13 cellular contexts compared by ENCODE assay signal in genomic region chr3:65946438-65946837, GRCh38.
A peak's percentile ranks its signal among the peaks of the same experiment; 100 is the strongest.
DNase-seq lines count a peak whose midpoint lies in the region; ATAC-seq, FAIRE-seq and TF ChIP-seq lines count a peak whose summit lies in the region.
"Had no signal": no experiment of that assay in that cellular context is flagged by ENCODE, and none has a peak within 500 bp of the region (broad histone marks: within the 10 kb centered on the region; RNA-seq: fewer than 3 reads in every experiment).

No MANE protein-coding gene starts in this region.

- TF ChIP-seq CTCF in bronchial epithelial cell (IDR thresholded peaks at IDR 0.05; ENCODE audit: insufficient read depth, low read length, severe bottlenecking) (no peak), right atrium auricular region (IDR thresholded peaks at IDR 0.05) (no peak)

- H3K27me3 ChIP-seq in bronchial epithelial cell (ENCODE audit: control insufficient read depth, insufficient read depth, low read length) (no peaks in the 10 kb centered on the region), right atrium auricular region (no peaks in the 10 kb centered on the region), HAP-1 (ENCODE audit: low read depth) (no peaks in the 10 kb centered on the region)

- FAIRE-seq in bronchial epithelial cell (lab: Jason Lieb, UNC) (no peak), GM12892 (lab: Jason Lieb, UNC) (no peak)

- H3K27ac ChIP-seq in right atrium auricular region, result peak overlapping the region; percentile 60 to 66
- peak overlapping the region in 15 of 21 experiments; percentile 1 to 76 (median 40) for H3K27ac ChIP-seq in skin epidermis

- no peaks in the 10 kb centered on the region for H3K9me3 ChIP-seq in right atrium auricular region
- no peaks in the 10 kb centered on the region for H3K9me3 ChIP-seq in HAP-1

- H3K36me3 ChIP-seq in bronchial epithelial cell (ENCODE audit: control insufficient read depth, insufficient read depth, low read length), result no peaks in the 10 kb centered on the region
- no peaks in the 10 kb centered on the region for H3K36me3 ChIP-seq in right atrium auricular region
- H3K36me3 ChIP-seq in HAP-1 (replicated peaks), result no peaks in the 10 kb centered on the region

- TF ChIP-seq POLR2A in GM12892 (IDR thresholded peaks at IDR 0.05; ENCODE audit: low read depth, low read length), result no peak

- H3K4me3 ChIP-seq in bronchial epithelial cell (ENCODE audit: low read depth, low read length) (no peak overlapping the region), right atrium auricular region (no peak overlapping the region), skin epidermis (no peak overlapping the region), HAP-1 (no peak overlapping the region)

- H3K4me1 ChIP-seq in right atrium auricular region, result peaks cover 0 to 51% of the 10 kb centered on the region in 2 donors
- H3K4me1 ChIP-seq in HAP-1, result peaks cover 15% of the 10 kb centered on the region

- no peak for ATAC-seq in GM21526 (IDR thresholded peaks at IDR 0.05; ENCODE audit: low FRiP score, unreplicated experiment)
- ATAC-seq: activated naive CD4-positive, alpha-beta T cell treated with anti-CD3 and anti-CD28 coated beads, Interleukin-2, amount 50 U/mL, for 72 hours had no signal

- peak; percentile 49 for DNase-seq in NCI-H2029 treated with DMSO at 0.1 percent for 48 hours (lab: John Stamatoyannopoulos, UW)
- DNase-seq in bronchial epithelial cell (ENCODE audit: low read depth), result peak; percentile 80
- peak; percentile 77 for DNase-seq in right atrium auricular region (ENCODE audit: low spot score)
- no peak for DNase-seq in HAP-1 (ENCODE audit: low spot score in 2 of 2)
- DNase-seq in GM12892 (ENCODE audit: insufficient read length), result no peak
- DNase-seq in NCI-H1436 (lab: John Stamatoyannopoulos, UW), result no peak
- DNase-seq: CD4-positive, CD25-positive, alpha-beta regulatory T cell; effector memory CD4-positive, alpha-beta T cell; MV-4-11; stimulated activated CD4-positive, alpha-beta T cell treated with anti-CD3 and anti-CD28 coated beads, Interleukin-4, amount 100 ng/mL, for 4 hours had no signal

- in situ Hi-C loops in HAP-1 (cut with MboI; ENCODE audit: low sequenced_read_pairs), result no loop called here

Comparison
In these comparisons a context has a peak if more than half of its experiments do, and no peak if none do; other contexts are left out.
1. DNase-seq: peak in NCI-H2029 treated with DMSO at 0.1 percent for 48 hours (single experiment), bronchial epithelial cell (single experiment) and right atrium auricular region (single experiment); none in HAP-1 (0 of 2), GM12892 (single experiment) and NCI-H1436 (single experiment).